1 cellular context compared by ENCODE assay signal in the genomic region with DNA sequence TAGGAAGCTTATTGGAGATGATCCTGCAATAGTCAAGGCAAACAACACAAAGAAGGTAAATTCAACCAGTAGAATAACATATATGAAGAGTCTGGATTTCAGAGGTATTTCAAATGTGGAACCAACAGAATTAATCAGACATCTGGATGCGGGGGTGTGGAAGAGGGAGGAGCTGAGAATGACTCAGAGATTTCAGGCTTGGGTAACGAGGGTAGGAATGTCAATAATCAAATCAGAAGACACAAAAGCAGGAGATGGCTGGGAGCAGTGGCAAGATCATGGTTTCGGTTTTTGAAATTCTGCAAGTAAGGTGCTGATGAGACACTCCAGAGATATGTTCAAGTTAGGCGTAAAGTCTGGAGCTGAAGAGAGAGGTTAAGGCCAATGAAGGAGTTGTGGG.
A peak's percentile ranks its signal among the peaks of the same experiment; 100 is the strongest.
TF ChIP-seq lines count a peak whose summit lies in the region.

No MANE protein-coding gene starts in this region.

TF ChIP-seq in K562, 482 proteins besides CTCF, POLR2A, EP300 and RAD21 (continued from another document):
- no peak for TF ChIP-seq PURB (CRISPR knock-in tag; IDR thresholded peaks at IDR 0.05; ENCODE audit: low read depth)
- peak; percentile 25 for TF ChIP-seq EGR1 (conservative IDR thresholded peaks at IDR 0.05)
- no peak for TF ChIP-seq CAMTA2 (CRISPR knock-in tag; conservative IDR thresholded peaks at IDR 0.05)
- no peak for TF ChIP-seq DMBX1 (CRISPR knock-in tag; IDR thresholded peaks at IDR 0.05; ENCODE audit: borderline replicate concordance)
TF ChIP-seq in K562: peak in this region for 1.
